Comparison of ENCODE assay signal across 8 cellular contexts in the genomic region with DNA sequence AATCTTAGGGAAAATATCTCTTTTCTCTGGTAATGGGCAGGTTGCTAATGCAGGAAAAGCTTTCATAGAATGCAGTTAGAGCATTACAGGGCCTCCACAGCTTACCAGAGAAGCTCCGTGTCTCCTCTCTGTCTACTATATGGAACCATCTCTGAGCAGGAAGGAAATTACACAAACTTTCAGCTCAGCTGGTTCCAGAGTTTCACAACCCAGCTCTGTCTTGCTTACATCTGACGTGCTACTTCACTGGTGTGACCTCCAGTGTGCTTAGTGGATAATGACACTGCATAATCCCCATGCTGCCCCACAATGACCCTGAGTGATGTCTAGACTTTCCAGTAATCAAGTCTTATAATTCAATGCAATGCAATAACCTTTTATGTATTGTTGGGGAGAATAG. TPM values are rescaled to one million over a fixed set of nuclear protein-coding genes. Genes with fewer than 3 reads are reported as not detected.
DNase-seq lines count a peak whose midpoint lies in the region; ATAC-seq and TF ChIP-seq lines count a peak whose summit lies in the region.

No MANE protein-coding gene starts in this region.

- TF ChIP-seq EP300 in sigmoid colon (IDR thresholded peaks at IDR 0.05): peak in 2 of 4 donors; percentile 13 to 51

- no peak for TF ChIP-seq CTCF in sigmoid colon (IDR thresholded peaks at IDR 0.05)

- WGBS in sigmoid colon, 2 donors: 29 to 33% methylated on average over 2 of the region's 2 CpGs

- DNase-seq in NOMO-1 (lab: John Stamatoyannopoulos, UW; ENCODE audit: unreplicated experiment in 2 of 2) (peak; percentile 59 to 98), fibroblast of peridontal ligament (ENCODE audit: extremely low read depth) (peak; percentile 71), sigmoid colon (peak; percentile 73), NCI-H1436 treated with DMSO at 0.1 percent for 48 hours (lab: John Stamatoyannopoulos, UW) (no peak), NCI-H2171 treated with DMSO at 0.1 percent for 48 hours (lab: John Stamatoyannopoulos, UW) (no peak)
- DNase-seq in stimulated activated CD4-positive, alpha-beta T cell treated with anti-CD3 and anti-CD28 coated beads, Interleukin-4, amount 100 ng/mL, for 24 hours: no peak

- intact Hi-C loops in sigmoid colon (cut with DNase I): no loop called here

- ATAC-seq in GM18873 (IDR thresholded peaks at IDR 0.05; ENCODE audit: low FRiP score, unreplicated experiment): peak; percentile 28
- no peak for ATAC-seq in GM19324 (IDR thresholded peaks at IDR 0.05; ENCODE audit: low FRiP score, unreplicated experiment)

- peaks cover 0 to 13% (median 8%) of the 10 kb centered on the region in 4 donors for H3K4me1 ChIP-seq in sigmoid colon

- no peak overlapping the region for H3K4me3 ChIP-seq in sigmoid colon

- peak overlapping the region in 1 of 4 donors; percentile 30 for H3K27ac ChIP-seq in sigmoid colon

- H3K9me3 ChIP-seq in sigmoid colon: no peaks in the 10 kb centered on the region

- H3K27me3 ChIP-seq in sigmoid colon: no peaks in the 10 kb centered on the region

- TF ChIP-seq POLR2A in sigmoid colon (IDR thresholded peaks at IDR 0.05): no peak

- H3K36me3 ChIP-seq in sigmoid colon: no peaks in the 10 kb centered on the region

RNA-seq across cellular contexts. Expression of gene FGGY, which starts 4.3 kb away (rescaled TPM):
- 10 to 100 TPM; 20.5 to 54.1 (median 33.9) TPM for total RNA-seq in sigmoid colon
- polyA plus RNA-seq in sigmoid colon: 10 to 100 TPM in 1 of 3 donors, 1 to 10 TPM in 2; 4.8 to 12.5 (median 9.3) TPM

Comparison
In these comparisons a context has a peak if more than half of its experiments do, and no peak if none do; other contexts are left out.
1. DNase-seq: peak in NOMO-1 (2 of 2), fibroblast of peridontal ligament (single experiment) and sigmoid colon (single experiment); none in NCI-H1436 treated with DMSO at 0.1 percent for 48 hours (single experiment), stimulated activated CD4-positive, alpha-beta T cell treated with anti-CD3 and anti-CD28 coated beads, Interleukin-4, amount 100 ng/mL, for 24 hours (single experiment) and NCI-H2171 treated with DMSO at 0.1 percent for 48 hours (single experiment).